ENCODE assay signal across 13 cellular contexts in the genomic region with DNA sequence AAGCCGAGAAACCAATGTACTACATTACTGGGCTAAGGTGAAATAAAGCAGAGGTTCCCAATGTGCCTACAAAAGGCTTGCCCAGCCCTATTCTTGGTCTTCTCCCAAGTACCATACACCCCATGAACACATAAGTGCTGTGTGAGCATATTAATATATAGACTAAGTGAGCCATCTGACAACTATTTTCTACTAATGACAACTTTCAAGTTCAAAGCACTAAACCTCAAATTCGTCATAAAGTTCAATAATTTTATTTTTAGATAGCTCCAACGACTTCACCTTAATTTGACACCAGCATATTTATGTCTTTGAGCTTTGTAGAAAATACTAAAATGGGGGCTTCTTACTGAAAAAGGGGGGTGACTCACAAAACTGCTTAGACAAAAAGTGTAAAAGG. TPM values are rescaled to one million over a fixed set of nuclear protein-coding genes. Genes with fewer than 3 reads are reported as not detected.
DNase-seq lines count a peak whose midpoint lies in the region; ATAC-seq, FAIRE-seq and TF ChIP-seq lines count a peak whose summit lies in the region.
"Had no signal": no experiment of that assay in that cellular context is flagged by ENCODE, and none has a peak within 500 bp of the region (broad histone marks: within the 10 kb centered on the region; RNA-seq: fewer than 3 reads in every experiment).

No MANE protein-coding gene starts in this region.

- 55% methylated on average over 3 of the region's 3 CpGs for WGBS in K562 (ENCODE audit: insufficient coverage, low coverage, missing lambda C conversion rate)

- no peak for ATAC-seq in K562
- no peak for ATAC-seq in GM21447 (IDR thresholded peaks at IDR 0.05; ENCODE audit: unreplicated experiment)
- ATAC-seq in HG03571 (IDR thresholded peaks at IDR 0.05; ENCODE audit: unreplicated experiment): no peak

- peak; percentile 15 for FAIRE-seq in GM18507 (lab: Jason Lieb, UNC)
- FAIRE-seq in K562 (lab: Jason Lieb, UNC): no peak

- H3K36me3 ChIP-seq in BLaER1: peaks cover 31% of the 10 kb centered on the region; the same call in 1 of the 2 replicates
- peaks cover 18% of the 10 kb centered on the region; the same call in 2 of the 3 replicates for H3K36me3 ChIP-seq in K562 (ENCODE audit: control insufficient read depth, insufficient read depth, low read length)
- H3K36me3 ChIP-seq: BE2C had no signal

- TF ChIP-seq POLR2A in K562 (conservative IDR thresholded peaks at IDR 0.05): no peak

- H4K20me1 ChIP-seq in BLaER1 (peaks cover 34% of the 10 kb centered on the region; the same call in 1 of the 2 replicates), K562 (replicated peaks; ENCODE audit: control insufficient read depth, insufficient read depth, low read length) (no peaks in the 10 kb centered on the region)

- BruUV-seq in K562 (replicated peaks; lab: Mats Ljungman, UMichigan): no TSS peak

- H3K27me3 ChIP-seq in BLaER1 (no peaks in the 10 kb centered on the region), K562 (ENCODE audit: control insufficient read depth in 2 of 2, insufficient read depth in 2 of 2, low read length in 2 of 2) (no peaks in the 10 kb centered on the region)
- H3K27me3 ChIP-seq: BE2C had no signal

- H3K4me2 ChIP-seq in BLaER1 (peak overlapping the region; percentile 76), K562 (ENCODE audit: insufficient read depth, low read length) (no peak overlapping the region)

- TF ChIP-seq EP300 in K562 (IDR thresholded peaks at IDR 0.05; ENCODE audit: low read length): no peak

- H3K4me3 ChIP-seq in BLaER1 (no peak overlapping the region), K562 (no peak overlapping the region)

- POLR2A ChIA-PET in K562 (lab: Yijun Ruan, JAX): no interaction called here

- no peaks in the 10 kb centered on the region for H3K9me1 ChIP-seq in K562 (ENCODE audit: control insufficient read depth, insufficient read depth, low read length)

- no peak overlapping the region for H2AFZ ChIP-seq in K562 (ENCODE audit: low read depth, low read length)

- DNase-seq in GM18507 (ENCODE audit: extremely low spot score, insufficient read length, low read depth): no peak
- DNase-seq in K562 (ENCODE audit: extremely low read depth in 1 of 4, low spot score in 3 of 4): no peak
- DNase-seq in NCI-H524 (lab: John Stamatoyannopoulos, UW): no peak
- DNase-seq: BE2C; CD4-positive, alpha-beta memory T cell; DMS153; DMS79; GF-D8; GOT3; H9 had no signal

- CTCF ChIA-PET in K562 (lab: Yijun Ruan, JAX; ENCODE audit: low intra/inter-chr PET ratio): no interaction called here

- peaks cover 55% of the 10 kb centered on the region for H3K79me2 ChIP-seq in K562 (ENCODE audit: control insufficient read depth, insufficient read depth, low read length)

- TF ChIP-seq CTCF in K562 (IDR thresholded peaks at IDR 0.05 in 2 of 3, conservative IDR thresholded peaks at IDR 0.05 in 1 of 3; ENCODE audit: insufficient read depth in 2 of 3, low read depth in 1 of 3, low read length in 3 of 3): no peak

- intact Hi-C loops in K562 (cut with micrococcal nuclease): no loop called here

- in situ Hi-C loops in K562 (cut with MboI): no loop called here

- H3K9me3 ChIP-seq in BLaER1 (no peaks in the 10 kb centered on the region), K562 (replicated peaks; ENCODE audit: control insufficient read depth, insufficient read depth, low read depth, low read length) (no peaks in the 10 kb centered on the region)
- H3K9me3 ChIP-seq: BE2C had no signal

- TF ChIP-seq RAD21 in K562 (CRISPR knock-in tag; conservative IDR thresholded peaks at IDR 0.05 in 1 of 2, IDR thresholded peaks at IDR 0.05 in 1 of 2): no peak

- H3K4me1 ChIP-seq in BLaER1 (peaks cover 81% of the 10 kb centered on the region), K562 (replicated peaks in 1 of 2; ENCODE audit: control insufficient read depth in 2 of 2, insufficient read depth in 2 of 2, low read length in 2 of 2) (peaks cover 8 to 9% of the 10 kb centered on the region in 2 experiments; a peak in 4 of 5 replicates)
- H3K4me1 ChIP-seq: BE2C had no signal

- H3K27ac ChIP-seq in BLaER1 (0 out of 2 replicates have a peak overlapping the region, but pooled peaks have one; percentile 30), K562 (ENCODE audit: extremely low read depth, low read depth, low read length) (no peak overlapping the region)

- H3K9ac ChIP-seq in BLaER1 (no peak overlapping the region), K562 (ENCODE audit: insufficient read depth in 1 of 2, low read depth in 2 of 2, low read length in 2 of 2) (no peak overlapping the region)

TF ChIP-seq in K562, 482 proteins besides CTCF, POLR2A, EP300 and RAD21:
- TF ChIP-seq, protein P1, sequence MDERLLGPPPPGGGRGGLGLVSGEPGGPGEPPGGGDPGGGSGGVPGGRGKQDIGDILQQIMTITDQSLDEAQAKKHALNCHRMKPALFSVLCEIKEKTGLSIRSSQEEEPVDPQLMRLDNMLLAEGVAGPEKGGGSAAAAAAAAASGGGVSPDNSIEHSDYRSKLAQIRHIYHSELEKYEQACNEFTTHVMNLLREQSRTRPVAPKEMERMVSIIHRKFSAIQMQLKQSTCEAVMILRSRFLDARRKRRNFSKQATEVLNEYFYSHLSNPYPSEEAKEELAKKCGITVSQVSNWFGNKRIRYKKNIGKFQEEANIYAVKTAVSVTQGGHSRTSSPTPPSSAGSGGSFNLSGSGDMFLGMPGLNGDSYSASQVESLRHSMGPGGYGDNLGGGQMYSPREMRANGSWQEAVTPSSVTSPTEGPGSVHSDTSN (CRISPR knock-in tag; IDR thresholded peaks at IDR 0.05; ENCODE audit: low read depth): no peak
- TF ChIP-seq, protein P1 (tag; conservative IDR thresholded peaks at IDR 0.05; ENCODE audit: low read depth): no peak
- TF ChIP-seq ZNF217 (CRISPR knock-in tag; IDR thresholded peaks at IDR 0.05) (no peak), NFYB (IDR thresholded peaks at IDR 0.05; ENCODE audit: extremely low read depth, insufficient read length) (no peak), YBX1 (IDR thresholded peaks at IDR 0.05) (no peak), RBM25 (IDR thresholded peaks at IDR 0.05; ENCODE audit: low read depth, low read length, severe bottlenecking) (no peak), C11orf30 (IDR thresholded peaks at IDR 0.05; ENCODE audit: low read depth) (peak; percentile 38; the same call in 1 of the 2 replicates), ZNF316 (IDR thresholded peaks at IDR 0.05) (peak; percentile 56)

RNA-seq across cellular contexts. Expression of a gene that starts 6.7 kb away (rescaled TPM):
- 29.2 and 29.4 TPM in 2 replicates for total RNA-seq in K562 (2011; cell fraction: chromatin; rRNA removed; ENCODE audit: low replicate concordance)
- total RNA-seq in K562 (2011; cell fraction: nucleolus; rRNA removed): 15.7 and 16.3 TPM in 2 replicates
- total RNA-seq in K562 (2011; cell fraction: nucleoplasm; rRNA removed): 24.2 and 31.1 TPM in 2 replicates
- total RNA-seq in K562 (2014; rRNA removed) (17.8 and 18.2 TPM in 2 replicates), K562 (2014; rRNA removed; fragmentation: Illumina TruSeq; extraction: Trizol) (15.2 and 16.7 TPM in 2 replicates), K562 (2015; rRNA removed; fragmentation: Illumina TruSeq; extraction: Trizol) (20.4 and 20.7 TPM in 2 replicates), K562 (2021) (37.1 and 37.7 TPM in 2 replicates)
- polyA plus RNA-seq in K562 (2011; rRNA removed) (34.4 and 44.1 TPM in 2 replicates), K562 (2014; fragmentation: Illumina TruSeq; extraction: Trizol) (40.8 and 54.5 TPM in 2 replicates), K562 (2014; fragmentation: Nextera tagmentation; extraction: Ambion mirVana) (10 to 100 TPM; 20.2 to 21.4 TPM), K562 (2014; rRNA removed) (42.1 and 45.4 TPM in 2 replicates)
- polyA plus RNA-seq in K562 (2011; cell fraction: cytosol; rRNA removed): 45.5 and 47.8 TPM in 2 replicates
- polyA plus RNA-seq in K562 (2011; cell fraction: nucleus; rRNA removed): 22.0 and 27.6 TPM in 2 replicates
- polyA plus RNA-seq in K562 (2012): 50.7 and 54.0 TPM in 2 replicates
- 19.4 and 24.8 TPM in 2 replicates for polyA minus RNA-seq in K562 (2011; rRNA and poly(A)+ RNA removed)
- polyA minus RNA-seq in K562 (2011; cell fraction: cytosol; rRNA and poly(A)+ RNA removed): 13.0 and 18.5 TPM in 2 replicates
- polyA minus RNA-seq in K562 (2011; cell fraction: nucleus; rRNA and poly(A)+ RNA removed): 7.4 and 12.0 TPM in 2 replicates
